Comparison of ENCODE assay signal across 8 cellular contexts in genomic region chr12:22624908-22625646, GRCh38. TPM values are rescaled to one million over a fixed set of nuclear protein-coding genes. Genes with fewer than 3 reads are reported as not detected.
DNase-seq lines count a peak whose midpoint lies in the region; ATAC-seq and TF ChIP-seq lines count a peak whose summit lies in the region.

ETNK1 (plus strand) TSS chr12:22625171; CDS start chr12:22625431, 260 bp downstream.

- H3K9ac ChIP-seq in BLaER1 treated with 17β-estradiol and CSF1 and Interleukin-3, amounts not matched to agents 10 nM and 100 nM, result peak within 1 kb of the TSS; percentile 91 to 99 (median 95)

- TF ChIP-seq POLR2A in lower leg skin (IDR thresholded peaks at IDR 0.05), result peak in 1 of 2 donors; percentile 96

- H4K20me1 ChIP-seq in BLaER1 treated with 17β-estradiol and CSF1 and Interleukin-3, amounts not matched to agents 10 nM and 100 nM, result peaks cover 10 to 48% (median 44%) of the 10 kb centered on the region in 11 experiments; a peak in 19 of 22 replicates

- WGBS in lower leg skin, 2 donors, result 0% methylated on average over 11 to 26 of the region's 67 CpGs

- H3K4me1 Mint-ChIP-seq in activated CD4-positive, alpha-beta memory T cell treated with anti-CD3 and anti-CD28 coated beads for 36 hours (ENCODE audit: low read depth), result peaks cover 35% of the 10 kb centered on the region

- H3K9me3 Mint-ChIP-seq in activated CD4-positive, alpha-beta memory T cell treated with anti-CD3 and anti-CD28 coated beads for 36 hours, result no peaks in the 10 kb centered on the region

- intact Hi-C loops in activated CD4-positive, alpha-beta memory T cell treated with anti-CD3 and anti-CD28 coated beads for 36 hours (cut with micrococcal nuclease), result loop anchor here (1.0 to 10.0 kb wide), 6 partner anchors 29 to 1170 kb away; partner anchors contain the start of genes C2CD5, CMAS, GOLT1B and RECQL
- intact Hi-C loops in dorsolateral prefrontal cortex (cut with DNase I), result loop anchor here (1.0 to 5.0 kb wide), 2 partner anchors 81 to 968 kb away; partner anchors contain the start of genes C2CD5 (in 2 of the 2) and LDHB (in 1 of the 2)
- intact Hi-C loops in lower leg skin (cut with DNase I; ENCODE audit: low total_unique reads), result loop anchor here (5.0 kb wide), 1 partner anchor 83 kb away; the partner anchor contains the start of gene C2CD5

- H3K36me3 ChIP-seq in BLaER1 treated with 17β-estradiol and CSF1 and Interleukin-3, amounts not matched to agents 10 nM and 100 nM, result peaks cover 0 to 16% (median 1%) of the 10 kb centered on the region in 11 experiments; a peak in 9 of 22 replicates

- H3K4me2 ChIP-seq in BLaER1 treated with 17β-estradiol and CSF1 and Interleukin-3, amounts not matched to agents 10 nM and 100 nM, result peak within 1 kb of the TSS; percentile 82 to 96 (median 92)

- peaks cover 9% of the 10 kb centered on the region for H3K36me3 Mint-ChIP-seq in activated CD4-positive, alpha-beta memory T cell treated with anti-CD3 and anti-CD28 coated beads for 36 hours

- TF ChIP-seq CTCF in dorsolateral prefrontal cortex (IDR thresholded peaks at IDR 0.05 in 54 of 56, conservative IDR thresholded peaks at IDR 0.05 in 2 of 56; ENCODE audit: low read depth in 1 of 56, partially characterized antibody in 56 of 56), result peak in 24 of 56 donors; percentile 5 to 51 (median 22)
- TF ChIP-seq CTCF in lower leg skin (IDR thresholded peaks at IDR 0.05), result no peak

- peaks cover 0 to 3% (median 0%) of the 10 kb centered on the region in 11 experiments; a peak in 1 of 22 replicates for H3K9me3 ChIP-seq in BLaER1 treated with 17β-estradiol and CSF1 and Interleukin-3, amounts not matched to agents 10 nM and 100 nM (replicated peaks in 1 of 11)

- peak within 1 kb of the TSS; percentile 87 for H3K27ac Mint-ChIP-seq in activated CD4-positive, alpha-beta memory T cell treated with anti-CD3 and anti-CD28 coated beads for 36 hours

- ATAC-seq in GM19324 (IDR thresholded peaks at IDR 0.05; ENCODE audit: low FRiP score, unreplicated experiment) (peak; percentile 99), HG03469 (IDR thresholded peaks at IDR 0.05; ENCODE audit: unreplicated experiment) (peak; percentile 95)

- DNase-seq in NCI-H526 treated with DMSO at 0.1 percent for 48 hours (lab: John Stamatoyannopoulos, UW) (peak; percentile 91), dorsolateral prefrontal cortex (peak; percentile 95 to 99 (median 96)), lower leg skin (ENCODE audit: low spot score in 2 of 2) (peak; percentile 92 to 99)
- DNase-seq in activated CD4-positive, alpha-beta memory T cell treated with anti-CD3 and anti-CD28 coated beads for 36 hours, result peak; percentile 92
- DNase-seq in stimulated activated CD4-positive, alpha-beta T cell treated with anti-CD3 and anti-CD28 coated beads, Interleukin-4, amount 100 ng/mL, for 48 hours (ENCODE audit: low read depth in 2 of 2), result peak; percentile 84 to 85

- peak within 1 kb of the TSS; percentile 92 to 97 (median 94) for H3K27ac ChIP-seq in BLaER1 treated with 17β-estradiol and CSF1 and Interleukin-3, amounts not matched to agents 10 nM and 100 nM
- peak within 1 kb of the TSS; percentile 88 to 100 (median 99) for H3K27ac ChIP-seq in dorsolateral prefrontal cortex

- CTCF ChIA-PET in activated CD4-positive, alpha-beta memory T cell treated with anti-CD3 and anti-CD28 coated beads for 36 hours (lab: Charles Lee), result interaction anchor here (1.1 to 1.5 kb wide), 4 partner anchors 46 to 290 kb away, joined by 3 to 8 read pairs (median 6); partner anchors contain the start of gene C2CD5

- no peaks in the 10 kb centered on the region for H3K27me3 ChIP-seq in BLaER1 treated with 17β-estradiol and CSF1 and Interleukin-3, amounts not matched to agents 10 nM and 100 nM
- no peaks in the 10 kb centered on the region for H3K27me3 ChIP-seq in dorsolateral prefrontal cortex

- H3K4me3 Mint-ChIP-seq in activated CD4-positive, alpha-beta memory T cell treated with anti-CD3 and anti-CD28 coated beads for 36 hours, result peak within 1 kb of the TSS; percentile 89

- POLR2A ChIA-PET in activated CD4-positive, alpha-beta memory T cell treated with anti-CD3 and anti-CD28 coated beads for 36 hours (lab: Charles Lee), result interaction anchor here (0.8 to 2.1 kb wide), 5 partner anchors 31 to 967 kb away, joined by 3 to 14 read pairs (median 4); partner anchors contain the start of genes C2CD5 and LDHB

- no peaks in the 10 kb centered on the region for H3K27me3 Mint-ChIP-seq in activated CD4-positive, alpha-beta memory T cell treated with anti-CD3 and anti-CD28 coated beads for 36 hours

- H3K4me1 ChIP-seq in BLaER1 treated with 17β-estradiol and CSF1 and Interleukin-3, amounts not matched to agents 10 nM and 100 nM, result peaks cover 18 to 34% (median 29%) of the 10 kb centered on the region in 10 experiments

- peak within 1 kb of the TSS; percentile 80 to 98 (median 96) for H3K4me3 ChIP-seq in BLaER1 treated with 17β-estradiol and CSF1 and Interleukin-3, amounts not matched to agents 10 nM and 100 nM
- peak within 1 kb of the TSS; percentile 66 to 99 (median 91) for H3K4me3 ChIP-seq in dorsolateral prefrontal cortex
- peak within 1 kb of the TSS; percentile 76 for H3K4me3 ChIP-seq in lower leg skin (ENCODE audit: low read depth, poor library complexity, severe bottlenecking)

RNA-seq across cellular contexts. Expression of gene ETNK1, which starts in this region (rescaled TPM):
- total RNA-seq in activated CD4-positive, alpha-beta memory T cell treated with anti-CD3 and anti-CD28 coated beads for 36 hours, result 10 to 100 TPM; 59.0 to 61.0 TPM
- total RNA-seq in dorsolateral prefrontal cortex, result 100 to 1,000 TPM in 81 of 120 experiments, 10 to 100 TPM in 39; 57.3 to 161 (median 106) TPM
- 10 to 100 TPM; 21.1 to 35.1 (median 23.4) TPM for total RNA-seq in lower leg skin

Comparison
In these comparisons a context has a peak if more than half of its experiments do, and no peak if none do; other contexts are left out.
1. Peak in every context shown above with its lines: DNase-seq, ATAC-seq, H3K4me3 ChIP-seq and H3K27ac ChIP-seq.